In the genomic region with DNA sequence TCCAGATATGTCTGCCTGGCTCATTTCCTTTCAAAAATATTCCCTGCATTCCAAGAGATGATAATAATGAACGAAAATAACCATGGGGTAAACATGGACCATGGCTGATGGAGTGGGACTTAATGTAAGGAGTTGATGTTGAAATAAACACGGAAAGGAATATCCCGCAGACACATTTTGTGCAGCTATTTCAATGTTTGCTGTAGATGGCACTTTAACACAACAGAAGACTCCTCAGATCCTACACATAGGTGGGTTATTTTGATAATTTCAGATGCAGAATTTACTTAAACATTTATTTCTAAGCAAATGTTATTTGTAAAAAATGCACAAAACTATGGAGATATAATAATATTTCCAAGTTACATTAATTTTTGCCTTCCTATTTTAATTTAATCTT, we compare ENCODE assay signal across 13 cellular contexts.
A peak's percentile ranks its signal among the peaks of the same experiment; 100 is the strongest.
DNase-seq lines count a peak whose midpoint lies in the region; FAIRE-seq and TF ChIP-seq lines count a peak whose summit lies in the region.
"Had no signal": no experiment of that assay in that cellular context is flagged by ENCODE, and none has a peak within 500 bp of the region (broad histone marks: within the 10 kb centered on the region; RNA-seq: fewer than 3 reads in every experiment).

No MANE protein-coding gene starts in this region.

- no peak overlapping the region for H2BK120ac ChIP-seq in H9 (ENCODE audit: low read depth, low read length, poor library complexity, severe bottlenecking)

- H2BK15ac ChIP-seq in H9 (ENCODE audit: low read depth, low read length): no peak overlapping the region

- H2BK12ac ChIP-seq in H9 (ENCODE audit: insufficient read length, low read depth, low read length): no peak overlapping the region

- H3K27me3 ChIP-seq in H9 (ENCODE audit: insufficient read depth, low read length) (no peaks in the 10 kb centered on the region), neural cell (ENCODE audit: insufficient read depth, low read depth, low read length) (no peaks in the 10 kb centered on the region)
- H3K27me3 ChIP-seq: BLaER1 treated with 17β-estradiol and CSF1 and Interleukin-3, amounts not matched to agents 10 nM and 100 nM had no signal

- H3K27ac ChIP-seq in H9 (ENCODE audit: insufficient read length, low read depth, low read length) (no peak overlapping the region), neural cell (ENCODE audit: low read length) (no peak overlapping the region)
- H3K27ac ChIP-seq: BLaER1 treated with 17β-estradiol and CSF1 and Interleukin-3, amounts not matched to agents 10 nM and 100 nM had no signal

- no peaks in the 10 kb centered on the region for H3K79me1 ChIP-seq in H9 (ENCODE audit: insufficient read depth, low read depth, low read length, poor library complexity, severe bottlenecking)

- H3K4me3 Mint-ChIP-seq in H9: no peak overlapping the region
- H3K4me3 Mint-ChIP-seq: CD4-positive, CD25-positive, alpha-beta regulatory T cell had no signal

- H2AFZ ChIP-seq in H9 (ENCODE audit: low read length) (no peak overlapping the region), neural cell (ENCODE audit: low read depth, low read length) (no peak overlapping the region)

- peaks cover 3 to 6% of the 10 kb centered on the region in 2 experiments; a peak in 4 of 5 replicates for H3K9me3 Mint-ChIP-seq in H9

- H4K8ac ChIP-seq in H9 (replicated peaks; ENCODE audit: insufficient read length, low read depth, low read length): no peak overlapping the region

- DNase-seq in H9: no peak
- peak; percentile 13 for DNase-seq in NCI-H2227 treated with DMSO at 0.1 percent for 48 hours (lab: John Stamatoyannopoulos, UW)
- DNase-seq in NCI-H2081 treated with DMSO at 0.1 percent for 48 hours (lab: John Stamatoyannopoulos, UW): no peak
- DNase-seq in kidney tubule cell (ENCODE audit: low spot score): no peak
- DNase-seq in activated naive CD4-positive, alpha-beta T cell (lab: John Stamatoyannopoulos, UW): no peak
- DNase-seq: ACHN; Calu3; CD4-positive, CD25-positive, alpha-beta regulatory T cell; DMS 273 treated with DMSO at 0.1 percent for 48 hours; H7 had no signal

- H4K91ac ChIP-seq in H9 (ENCODE audit: insufficient read length, low read depth, low read length): no peak overlapping the region

- H2BK20ac ChIP-seq in H9 (ENCODE audit: low read depth, low read length, poor library complexity, severe bottlenecking): no peak overlapping the region

- H3K9me2 ChIP-seq in neural cell (ENCODE audit: insufficient read depth, low read length): no peaks in the 10 kb centered on the region

- peak; percentile 53 for FAIRE-seq in colon (lab: Jason Lieb, UNC)

- peaks cover 2 to 13% (median 3%) of the 10 kb centered on the region in 3 experiments; a peak in 4 of 7 replicates for H3K36me3 Mint-ChIP-seq in H9 (ENCODE audit: insufficient read depth in 1 of 3, low read depth in 3 of 3)
- H3K36me3 Mint-ChIP-seq: CD4-positive, CD25-positive, alpha-beta regulatory T cell had no signal

- no peaks in the 10 kb centered on the region for H3K79me2 ChIP-seq in H9 (ENCODE audit: insufficient read depth, low read length)
- H3K79me2 ChIP-seq in neural cell (replicated peaks; ENCODE audit: insufficient read depth, low read length): no peaks in the 10 kb centered on the region

- no peak overlapping the region for H2AK5ac ChIP-seq in H9 (ENCODE audit: insufficient read length, low read length)

- no peak overlapping the region for H3K56ac ChIP-seq in H9 (ENCODE audit: insufficient read length, low read depth, low read length)

- TF ChIP-seq CTCF in H9 (conservative IDR thresholded peaks at IDR 0.05): peak; percentile 26; the same call in 1 of the 3 replicates
- peak; percentile 22 for TF ChIP-seq CTCF in neural cell (IDR thresholded peaks at IDR 0.05; ENCODE audit: poor library complexity, severe bottlenecking)

- TF ChIP-seq RAD21 in neural cell (conservative IDR thresholded peaks at IDR 0.05): peak; percentile 37

- H3K9me3 ChIP-seq in H9 (ENCODE audit: control insufficient read depth, low read depth, low read length): no peaks in the 10 kb centered on the region
- no peaks in the 10 kb centered on the region for H3K9me3 ChIP-seq in neural cell (ENCODE audit: low read length)
- H3K9me3 ChIP-seq: BLaER1 treated with 17β-estradiol and CSF1 and Interleukin-3, amounts not matched to agents 10 nM and 100 nM had no signal

- H4K5ac ChIP-seq in H9 (ENCODE audit: insufficient read length, low read depth, low read length): no peak overlapping the region

- no peak for TF ChIP-seq EP300 in neural cell (conservative IDR thresholded peaks at IDR 0.05; ENCODE audit: poor library complexity, severe bottlenecking)

- H3K18ac ChIP-seq in H9 (ENCODE audit: insufficient read length, low read depth, low read length): no peak overlapping the region

- H3K4me1 ChIP-seq in H9 (ENCODE audit: insufficient read depth, low read length): no peaks in the 10 kb centered on the region
- H3K4me1 ChIP-seq: BLaER1 treated with 17β-estradiol and CSF1 and Interleukin-3, amounts not matched to agents 10 nM and 100 nM had no signal

- peaks cover 4 to 13% of the 10 kb centered on the region in 2 experiments; a peak in 3 of 4 replicates for H3K4me1 Mint-ChIP-seq in H9
- H3K4me1 Mint-ChIP-seq: CD4-positive, CD25-positive, alpha-beta regulatory T cell had no signal

- H3F3A ChIP-seq in neural cell (ENCODE audit: insufficient read depth, low read length, poor library complexity, severe bottlenecking): no peaks in the 10 kb centered on the region

- no CpG with 5 or more reads among the region's 3 CpGs for WGBS in H9 (ENCODE audit: extremely low coverage, insufficient read length, low lambda C conversion rate)

- no peak overlapping the region for H3K27ac Mint-ChIP-seq in H9
- H3K27ac Mint-ChIP-seq: CD4-positive, CD25-positive, alpha-beta regulatory T cell had no signal

- H3K4ac ChIP-seq in H9 (ENCODE audit: low read depth, low read length): no peak overlapping the region

- H3K4me2 ChIP-seq in H9 (ENCODE audit: insufficient read depth, insufficient read length, low read length) (no peak overlapping the region), neural cell (ENCODE audit: low read length) (no peak overlapping the region)
- H3K4me2 ChIP-seq: BLaER1 treated with 17β-estradiol and CSF1 and Interleukin-3, amounts not matched to agents 10 nM and 100 nM had no signal

- no peak overlapping the region for H3K23ac ChIP-seq in H9 (ENCODE audit: insufficient read length, low read depth, low read length)

- H3K27me3 Mint-ChIP-seq in H9 (ENCODE audit: low read depth): no peaks in the 10 kb centered on the region

- H4K20me1 ChIP-seq in H9 (ENCODE audit: control insufficient read depth, insufficient read depth, insufficient read length) (no peaks in the 10 kb centered on the region), neural cell (ENCODE audit: insufficient read depth) (no peaks in the 10 kb centered on the region)
- H4K20me1 ChIP-seq: BLaER1 treated with 17β-estradiol and CSF1 and Interleukin-3, amounts not matched to agents 10 nM and 100 nM had no signal

- no peaks in the 10 kb centered on the region for H3K23me2 ChIP-seq in H9 (ENCODE audit: insufficient read length, low read depth, low read length, poor library complexity, severe bottlenecking)

- H2BK5ac ChIP-seq in H9 (ENCODE audit: insufficient read length, low read length): no peak overlapping the region

- H3K14ac ChIP-seq in H9 (ENCODE audit: insufficient read depth, low read length): no peak overlapping the region

- H3T11ph ChIP-seq in H9 (ENCODE audit: low read length): no peak overlapping the region

- H3K4me3 ChIP-seq in neural cell (ENCODE audit: low read length): no peak overlapping the region
- H3K4me3 ChIP-seq: BLaER1 treated with 17β-estradiol and CSF1 and Interleukin-3, amounts not matched to agents 10 nM and 100 nM had no signal

- no peaks in the 10 kb centered on the region for H3K36me3 ChIP-seq in neural cell (ENCODE audit: insufficient read depth, low read length)
- H3K36me3 ChIP-seq: BLaER1 treated with 17β-estradiol and CSF1 and Interleukin-3, amounts not matched to agents 10 nM and 100 nM had no signal

- H3K9ac ChIP-seq in H9 (ENCODE audit: extremely low read depth, insufficient read length, low read length) (no peak overlapping the region), neural cell (ENCODE audit: low read length) (no peak overlapping the region)
- H3K9ac ChIP-seq: BLaER1 treated with 17β-estradiol and CSF1 and Interleukin-3, amounts not matched to agents 10 nM and 100 nM had no signal

TF ChIP-seq in neural cell, 6 proteins besides CTCF, POLR2A, EP300 and RAD21:
- TF ChIP-seq TAF1 (IDR thresholded peaks at IDR 0.05; ENCODE audit: low read depth): no peak
